Comparison of ENCODE assay signal across 1 cellular context in the genomic region with DNA sequence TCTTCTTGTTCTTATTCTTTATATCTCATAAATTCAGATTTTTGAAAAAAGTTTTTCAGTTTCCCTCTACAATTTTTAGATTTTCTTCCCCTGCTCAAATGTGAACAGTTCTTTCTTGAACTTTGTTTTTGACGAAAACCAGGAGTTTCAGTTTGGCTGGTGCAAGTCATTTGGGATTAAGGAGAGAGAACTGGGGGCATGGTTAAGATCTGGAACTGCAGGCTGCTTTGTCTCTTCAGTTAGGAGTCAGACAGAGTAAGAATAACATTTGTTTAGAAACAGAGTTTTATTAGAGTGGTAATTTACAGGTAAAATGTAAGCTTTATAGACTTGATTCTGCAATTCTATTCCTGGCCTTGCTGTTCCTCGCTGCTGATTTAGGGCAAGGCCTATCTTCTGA.
TF ChIP-seq lines count a peak whose summit lies in the region.

No MANE protein-coding gene starts in this region.

TF ChIP-seq in GM23338, 12 proteins besides CTCF, POLR2A, EP300 and RAD21 (continued from another document):
- TF ChIP-seq, protein P1, sequence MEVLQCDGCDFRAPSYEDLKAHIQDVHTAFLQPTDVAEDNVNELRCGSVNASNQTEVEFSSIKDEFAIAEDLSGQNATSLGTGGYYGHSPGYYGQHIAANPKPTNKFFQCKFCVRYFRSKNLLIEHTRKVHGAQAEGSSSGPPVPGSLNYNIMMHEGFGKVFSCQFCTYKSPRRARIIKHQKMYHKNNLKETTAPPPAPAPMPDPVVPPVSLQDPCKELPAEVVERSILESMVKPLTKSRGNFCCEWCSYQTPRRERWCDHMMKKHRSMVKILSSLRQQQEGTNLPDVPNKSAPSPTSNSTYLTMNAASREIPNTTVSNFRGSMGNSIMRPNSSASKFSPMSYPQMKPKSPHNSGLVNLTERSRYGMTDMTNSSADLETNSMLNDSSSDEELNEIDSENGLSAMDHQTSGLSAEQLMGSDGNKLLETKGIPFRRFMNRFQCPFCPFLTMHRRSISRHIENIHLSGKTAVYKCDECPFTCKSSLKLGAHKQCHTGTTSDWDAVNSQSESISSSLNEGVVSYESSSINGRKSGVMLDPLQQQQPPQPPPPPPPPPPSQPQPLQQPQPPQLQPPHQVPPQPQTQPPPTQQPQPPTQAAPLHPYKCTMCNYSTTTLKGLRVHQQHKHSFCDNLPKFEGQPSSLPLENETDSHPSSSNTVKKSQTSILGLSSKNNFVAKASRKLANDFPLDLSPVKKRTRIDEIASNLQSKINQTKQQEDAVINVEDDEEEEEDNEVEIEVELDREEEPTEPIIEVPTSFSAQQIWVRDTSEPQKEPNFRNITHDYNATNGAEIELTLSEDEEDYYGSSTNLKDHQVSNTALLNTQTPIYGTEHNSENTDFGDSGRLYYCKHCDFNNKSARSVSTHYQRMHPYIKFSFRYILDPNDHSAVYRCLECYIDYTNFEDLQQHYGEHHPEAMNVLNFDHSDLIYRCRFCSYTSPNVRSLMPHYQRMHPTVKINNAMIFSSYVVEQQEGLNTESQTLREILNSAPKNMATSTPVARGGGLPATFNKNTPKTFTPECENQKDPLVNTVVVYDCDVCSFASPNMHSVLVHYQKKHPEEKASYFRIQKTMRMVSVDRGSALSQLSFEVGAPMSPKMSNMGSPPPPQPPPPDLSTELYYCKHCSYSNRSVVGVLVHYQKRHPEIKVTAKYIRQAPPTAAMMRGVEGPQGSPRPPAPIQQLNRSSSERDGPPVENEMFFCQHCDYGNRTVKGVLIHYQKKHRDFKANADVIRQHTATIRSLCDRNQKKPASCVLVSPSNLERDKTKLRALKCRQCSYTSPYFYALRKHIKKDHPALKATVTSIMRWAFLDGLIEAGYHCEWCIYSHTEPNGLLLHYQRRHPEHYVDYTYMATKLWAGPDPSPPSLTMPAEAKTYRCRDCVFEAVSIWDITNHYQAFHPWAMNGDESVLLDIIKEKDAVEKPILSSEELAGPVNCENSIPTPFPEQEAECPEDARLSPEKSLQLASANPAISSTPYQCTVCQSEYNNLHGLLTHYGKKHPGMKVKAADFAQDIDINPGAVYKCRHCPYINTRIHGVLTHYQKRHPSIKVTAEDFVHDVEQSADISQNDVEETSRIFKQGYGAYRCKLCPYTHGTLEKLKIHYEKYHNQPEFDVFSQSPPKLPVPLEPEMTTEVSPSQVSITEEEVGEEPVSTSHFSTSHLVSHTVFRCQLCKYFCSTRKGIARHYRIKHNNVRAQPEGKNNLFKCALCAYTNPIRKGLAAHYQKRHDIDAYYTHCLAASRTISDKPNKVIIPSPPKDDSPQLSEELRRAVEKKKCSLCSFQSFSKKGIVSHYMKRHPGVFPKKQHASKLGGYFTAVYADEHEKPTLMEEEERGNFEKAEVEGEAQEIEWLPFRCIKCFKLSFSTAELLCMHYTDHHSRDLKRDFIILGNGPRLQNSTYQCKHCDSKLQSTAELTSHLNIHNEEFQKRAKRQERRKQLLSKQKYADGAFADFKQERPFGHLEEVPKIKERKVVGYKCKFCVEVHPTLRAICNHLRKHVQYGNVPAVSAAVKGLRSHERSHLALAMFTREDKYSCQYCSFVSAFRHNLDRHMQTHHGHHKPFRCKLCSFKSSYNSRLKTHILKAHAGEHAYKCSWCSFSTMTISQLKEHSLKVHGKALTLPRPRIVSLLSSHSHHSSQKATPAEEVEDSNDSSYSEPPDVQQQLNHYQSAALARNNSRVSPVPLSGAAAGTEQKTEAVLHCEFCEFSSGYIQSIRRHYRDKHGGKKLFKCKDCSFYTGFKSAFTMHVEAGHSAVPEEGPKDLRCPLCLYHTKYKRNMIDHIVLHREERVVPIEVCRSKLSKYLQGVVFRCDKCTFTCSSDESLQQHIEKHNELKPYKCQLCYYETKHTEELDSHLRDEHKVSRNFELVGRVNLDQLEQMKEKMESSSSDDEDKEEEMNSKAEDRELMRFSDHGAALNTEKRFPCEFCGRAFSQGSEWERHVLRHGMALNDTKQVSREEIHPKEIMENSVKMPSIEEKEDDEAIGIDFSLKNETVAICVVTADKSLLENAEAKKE (CRISPR knock-in tag; IDR thresholded peaks at IDR 0.05): no peak
- TF ChIP-seq, protein P2, sequence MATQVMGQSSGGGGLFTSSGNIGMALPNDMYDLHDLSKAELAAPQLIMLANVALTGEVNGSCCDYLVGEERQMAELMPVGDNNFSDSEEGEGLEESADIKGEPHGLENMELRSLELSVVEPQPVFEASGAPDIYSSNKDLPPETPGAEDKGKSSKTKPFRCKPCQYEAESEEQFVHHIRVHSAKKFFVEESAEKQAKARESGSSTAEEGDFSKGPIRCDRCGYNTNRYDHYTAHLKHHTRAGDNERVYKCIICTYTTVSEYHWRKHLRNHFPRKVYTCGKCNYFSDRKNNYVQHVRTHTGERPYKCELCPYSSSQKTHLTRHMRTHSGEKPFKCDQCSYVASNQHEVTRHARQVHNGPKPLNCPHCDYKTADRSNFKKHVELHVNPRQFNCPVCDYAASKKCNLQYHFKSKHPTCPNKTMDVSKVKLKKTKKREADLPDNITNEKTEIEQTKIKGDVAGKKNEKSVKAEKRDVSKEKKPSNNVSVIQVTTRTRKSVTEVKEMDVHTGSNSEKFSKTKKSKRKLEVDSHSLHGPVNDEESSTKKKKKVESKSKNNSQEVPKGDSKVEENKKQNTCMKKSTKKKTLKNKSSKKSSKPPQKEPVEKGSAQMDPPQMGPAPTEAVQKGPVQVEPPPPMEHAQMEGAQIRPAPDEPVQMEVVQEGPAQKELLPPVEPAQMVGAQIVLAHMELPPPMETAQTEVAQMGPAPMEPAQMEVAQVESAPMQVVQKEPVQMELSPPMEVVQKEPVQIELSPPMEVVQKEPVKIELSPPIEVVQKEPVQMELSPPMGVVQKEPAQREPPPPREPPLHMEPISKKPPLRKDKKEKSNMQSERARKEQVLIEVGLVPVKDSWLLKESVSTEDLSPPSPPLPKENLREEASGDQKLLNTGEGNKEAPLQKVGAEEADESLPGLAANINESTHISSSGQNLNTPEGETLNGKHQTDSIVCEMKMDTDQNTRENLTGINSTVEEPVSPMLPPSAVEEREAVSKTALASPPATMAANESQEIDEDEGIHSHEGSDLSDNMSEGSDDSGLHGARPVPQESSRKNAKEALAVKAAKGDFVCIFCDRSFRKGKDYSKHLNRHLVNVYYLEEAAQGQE (IDR thresholded peaks at IDR 0.05; ENCODE audit: unreplicated experiment): no peak
- TF ChIP-seq NANOG (IDR thresholded peaks at IDR 0.05; ENCODE audit: borderline replicate concordance): no peak
